8 cellular contexts compared by ENCODE assay signal in the genomic region with DNA sequence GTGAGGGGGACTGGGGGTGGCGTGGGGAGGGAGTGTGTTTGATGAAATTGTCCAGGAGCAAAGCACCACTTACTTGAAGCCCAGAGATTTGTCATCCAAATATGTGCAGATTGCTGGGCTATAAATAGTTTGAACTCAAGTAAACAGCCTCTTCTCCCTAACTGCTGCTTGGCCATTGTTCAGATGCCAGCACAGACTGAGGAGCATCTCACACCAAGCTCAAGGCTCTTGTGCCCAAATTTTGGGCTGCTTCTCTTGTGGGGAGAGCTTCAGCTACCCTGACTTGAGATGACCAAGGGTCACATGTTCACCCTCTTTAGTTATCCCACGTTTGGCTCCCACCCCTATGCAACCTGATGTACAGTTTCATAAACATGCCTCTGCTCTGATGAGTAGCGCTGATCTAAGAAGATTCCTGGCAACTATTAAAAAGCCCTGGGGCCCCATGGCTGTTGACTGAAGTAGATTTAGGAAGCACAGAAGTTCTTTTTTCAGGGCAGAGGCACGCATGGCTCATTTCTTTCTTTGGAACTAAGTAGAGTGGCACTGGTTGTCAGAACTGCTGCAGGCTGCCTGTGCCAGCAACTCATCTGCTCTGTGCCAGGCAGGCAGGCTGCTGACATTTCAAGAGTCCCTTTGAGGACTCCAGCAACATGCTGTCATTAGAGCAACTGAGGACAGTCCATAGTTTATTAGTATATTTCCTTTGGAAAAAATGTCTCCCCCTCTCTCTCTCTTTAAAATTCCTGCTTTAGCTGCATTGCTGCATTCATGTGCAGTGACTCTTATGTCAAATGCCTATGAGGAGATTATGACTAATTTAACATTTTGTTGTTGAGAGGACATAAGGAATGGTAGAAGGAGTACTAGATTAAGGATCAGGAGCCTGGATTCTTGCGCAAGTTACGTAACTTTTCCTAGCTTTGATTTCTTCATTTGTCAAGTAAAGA. TPM values are rescaled to one million over a fixed set of nuclear protein-coding genes. Genes with fewer than 3 reads are reported as not detected.
DNase-seq lines count a peak whose midpoint lies in the region; ATAC-seq and TF ChIP-seq lines count a peak whose summit lies in the region.

No MANE protein-coding gene starts in this region.

- TF ChIP-seq POLR2A in gastroesophageal sphincter (IDR thresholded peaks at IDR 0.05) (no peak), prostate gland (IDR thresholded peaks at IDR 0.05) (no peak)

- H3K27ac ChIP-seq in SK-N-SH (ENCODE audit: low read depth in 2 of 2, low read length in 1 of 2) (peak overlapping the region; percentile 83 to 97), gastroesophageal sphincter (peak overlapping the region; percentile 86 to 95 (median 88)), prostate gland (peak overlapping the region; percentile 56 to 70)

- no peaks in the 10 kb centered on the region for H3K9me2 ChIP-seq in SK-N-SH

- H3K4me1 ChIP-seq in SK-N-SH (ENCODE audit: control insufficient read depth in 1 of 2, insufficient read depth in 2 of 2, low read depth in 1 of 2, low read length in 1 of 2) (peaks cover 14 to 26% of the 10 kb centered on the region in 2 experiments; a peak in 3 of 4 replicates), gastroesophageal sphincter (peaks cover 12 to 66% (median 27%) of the 10 kb centered on the region in 3 donors), prostate gland (replicated peaks) (no peaks in the 10 kb centered on the region)

- H3K36me3 Mint-ChIP-seq in activated CD8-positive, alpha-beta T cell treated with anti-CD3 and anti-CD28 coated beads, Interleukin-2, amount 10 ng/mL, durations not matched to agents 7 days and 5 days (ENCODE audit: low read depth): no peaks in the 10 kb centered on the region

- H3K79me2 ChIP-seq in SK-N-SH (ENCODE audit: insufficient read depth): peaks cover 37% of the 10 kb centered on the region

- H3K4me3 Mint-ChIP-seq in activated CD8-positive, alpha-beta T cell treated with anti-CD3 and anti-CD28 coated beads, Interleukin-2, amount 10 ng/mL, durations not matched to agents 7 days and 5 days: no peak overlapping the region

- no peak overlapping the region for H3K27ac Mint-ChIP-seq in activated CD8-positive, alpha-beta T cell treated with anti-CD3 and anti-CD28 coated beads, Interleukin-2, amount 10 ng/mL, durations not matched to agents 7 days and 5 days

- peaks cover 25% of the 10 kb centered on the region for H3K4me1 Mint-ChIP-seq in activated CD8-positive, alpha-beta T cell treated with anti-CD3 and anti-CD28 coated beads, Interleukin-2, amount 10 ng/mL, durations not matched to agents 7 days and 5 days (ENCODE audit: low read depth)

- H3K9me3 ChIP-seq in SK-N-SH: no peaks in the 10 kb centered on the region
- no peaks in the 10 kb centered on the region for H3K9me3 ChIP-seq in gastroesophageal sphincter
- H3K9me3 ChIP-seq in prostate gland: no peaks in the 10 kb centered on the region

- intact Hi-C loops in prostate gland (cut with DNase I): no loop called here

- no peaks in the 10 kb centered on the region for H3K36me3 ChIP-seq in SK-N-SH (replicated peaks in 1 of 2; ENCODE audit: control insufficient read depth in 1 of 2, insufficient read depth in 2 of 2, low read length in 1 of 2)
- H3K36me3 ChIP-seq in gastroesophageal sphincter: no peaks in the 10 kb centered on the region
- no peaks in the 10 kb centered on the region for H3K36me3 ChIP-seq in prostate gland

- ATAC-seq in gastroesophageal sphincter (peak; percentile 77), HG03521 (IDR thresholded peaks at IDR 0.05; ENCODE audit: unreplicated experiment) (no peak)
- no peak for ATAC-seq in activated CD8-positive, alpha-beta T cell treated with anti-CD3 and anti-CD28 coated beads, Interleukin-2, amount 10 ng/mL, durations not matched to agents 7 days and 5 days

- H3K27me3 ChIP-seq in SK-N-SH (ENCODE audit: insufficient read depth) (no peaks in the 10 kb centered on the region), gastroesophageal sphincter (no peaks in the 10 kb centered on the region), prostate gland (replicated peaks; ENCODE audit: insufficient read depth) (no peaks in the 10 kb centered on the region)

- no peaks in the 10 kb centered on the region for H3K27me3 Mint-ChIP-seq in activated CD8-positive, alpha-beta T cell treated with anti-CD3 and anti-CD28 coated beads, Interleukin-2, amount 10 ng/mL, durations not matched to agents 7 days and 5 days (ENCODE audit: low read depth)

- TF ChIP-seq RAD21 in SK-N-SH (IDR thresholded peaks at IDR 0.05; ENCODE audit: low read length): no peak

- POLR2A ChIA-PET in SK-N-SH (lab: Yijun Ruan, JAX): no interaction called here
- POLR2A ChIA-PET in activated CD8-positive, alpha-beta T cell treated with anti-CD3 and anti-CD28 coated beads, Interleukin-2, amount 10 ng/mL, durations not matched to agents 7 days and 5 days (lab: Charles Lee): no interaction called here

- no peak overlapping the region for H2AFZ ChIP-seq in SK-N-SH (ENCODE audit: low read depth)

- TF ChIP-seq EP300 in SK-N-SH (IDR thresholded peaks at IDR 0.05; ENCODE audit: borderline replicate concordance in 1 of 2, low read depth in 1 of 2, low read length in 1 of 2) (peak in 1 of 2 experiments; percentile 34; a peak in 1 of 4 replicates), gastroesophageal sphincter (IDR thresholded peaks at IDR 0.05) (no peak)

- H3K9me3 Mint-ChIP-seq in activated CD8-positive, alpha-beta T cell treated with anti-CD3 and anti-CD28 coated beads, Interleukin-2, amount 10 ng/mL, durations not matched to agents 7 days and 5 days (ENCODE audit: insufficient read depth): no peaks in the 10 kb centered on the region

- H3K4me2 ChIP-seq in SK-N-SH: peak overlapping the region; percentile 65

- no peaks in the 10 kb centered on the region for H4K20me1 ChIP-seq in SK-N-SH (ENCODE audit: insufficient read depth)

- DNase-seq in DMS 273 (lab: John Stamatoyannopoulos, UW; ENCODE audit: unreplicated experiment): peak; percentile 74
- DNase-seq in SK-N-SH: no peak
- peak; percentile 50 for DNase-seq in prostate gland (ENCODE audit: low spot score)
- no peak for DNase-seq in activated CD8-positive, alpha-beta T cell treated with anti-CD3 and anti-CD28 coated beads, Interleukin-2, amount 10 ng/mL, durations not matched to agents 7 days and 5 days
- no peak for DNase-seq in NCI-H1092 (lab: John Stamatoyannopoulos, UW)
- DNase-seq in GM20000 (ENCODE audit: low spot score): no peak

- H3K4me3 ChIP-seq in SK-N-SH (ENCODE audit: low read depth in 2 of 2, low read length in 1 of 2) (peak overlapping the region; percentile 9 to 39; a peak in 3 of 4 replicates), gastroesophageal sphincter (peak overlapping the region in 1 of 2 donors; percentile 13), prostate gland (no peak overlapping the region)

- H3K9ac ChIP-seq in SK-N-SH: peak overlapping the region; percentile 79

- H3F3A ChIP-seq in SK-N-SH (replicated peaks; ENCODE audit: insufficient read depth): peaks cover 29% of the 10 kb centered on the region

- no peak for TF ChIP-seq CTCF in SK-N-SH (IDR thresholded peaks at IDR 0.05)
- TF ChIP-seq CTCF in gastroesophageal sphincter (IDR thresholded peaks at IDR 0.05): no peak
- no peak for TF ChIP-seq CTCF in prostate gland (IDR thresholded peaks at IDR 0.05)
- TF ChIP-seq CTCF in GM20000 (IDR thresholded peaks at IDR 0.05; ENCODE audit: extremely low read depth, missing control alignments): no peak

- CTCF ChIA-PET in SK-N-SH (lab: Yijun Ruan, JAX): interaction anchor here (0.7 to 1.0 kb wide), 2 partner anchors 57 to 59 kb away, joined by 3 read pairs; no protein-coding TSS in a partner anchor
- CTCF ChIA-PET in activated CD8-positive, alpha-beta T cell treated with anti-CD3 and anti-CD28 coated beads, Interleukin-2, amount 10 ng/mL, durations not matched to agents 7 days and 5 days (lab: Charles Lee): interaction anchor here (1.0 to 1.4 kb wide), 2 partner anchors 38 to 110 kb away, joined by 3 to 5 read pairs; no protein-coding TSS in a partner anchor

- 8% methylated on average over 6 of the region's 6 CpGs for WGBS in SK-N-SH (ENCODE audit: low lambda C conversion rate)
- WGBS in gastroesophageal sphincter (ENCODE audit: low coverage in 1 of 2), 2 donors: 9 to 33% methylated on average over 4 to 6 of the region's 6 CpGs
- WGBS in prostate gland: 26% methylated on average over 6 of the region's 6 CpGs

TF ChIP-seq in SK-N-SH, 30 proteins besides CTCF, POLR2A, EP300 and RAD21 (continues in another document):
- TF ChIP-seq FOSL2 (IDR thresholded peaks at IDR 0.05; ENCODE audit: borderline replicate concordance, low read depth) (peak; percentile 91), MEF2A (IDR thresholded peaks at IDR 0.05; ENCODE audit: borderline replicate concordance, low read depth) (peak; percentile 92), MXI1 (IDR thresholded peaks at IDR 0.05; ENCODE audit: low read depth, low read length) (peak; percentile 74), NFIC (IDR thresholded peaks at IDR 0.05; ENCODE audit: borderline replicate concordance) (peak; percentile 53), RXRA (IDR thresholded peaks at IDR 0.05; ENCODE audit: borderline replicate concordance, low read depth) (0 out of 2 replicates have a peak, but pooled peaks have one; percentile 29), YY1 (IDR thresholded peaks at IDR 0.05; ENCODE audit: low read depth) (0 out of 2 replicates have a peak, but pooled peaks have one; percentile 17)
- TF ChIP-seq, protein P1, sequence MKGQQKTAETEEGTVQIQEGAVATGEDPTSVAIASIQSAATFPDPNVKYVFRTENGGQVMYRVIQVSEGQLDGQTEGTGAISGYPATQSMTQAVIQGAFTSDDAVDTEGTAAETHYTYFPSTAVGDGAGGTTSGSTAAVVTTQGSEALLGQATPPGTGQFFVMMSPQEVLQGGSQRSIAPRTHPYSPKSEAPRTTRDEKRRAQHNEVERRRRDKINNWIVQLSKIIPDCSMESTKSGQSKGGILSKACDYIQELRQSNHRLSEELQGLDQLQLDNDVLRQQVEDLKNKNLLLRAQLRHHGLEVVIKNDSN (IDR thresholded peaks at IDR 0.05; ENCODE audit: borderline replicate concordance, low read depth): no peak; the same call in 1 of the 2 replicates

RNA-seq across cellular contexts. Expression of a gene that starts 9.6 kb away (rescaled TPM):
- 63.9 and 92.9 TPM in 2 replicates for polyA plus RNA-seq in SK-N-SH (2012; rRNA removed)
- 67.5 and 78.6 TPM in 2 replicates for polyA plus RNA-seq in SK-N-SH (2012; cell fraction: cytosol; rRNA removed)
- 29.9 and 37.7 TPM in 2 replicates for polyA plus RNA-seq in SK-N-SH (2012; cell fraction: nucleus; rRNA removed)
- total RNA-seq in gastroesophageal sphincter (100 to 1,000 TPM; 241 to 418 (median 291) TPM), prostate gland (10 to 100 TPM; 60.9 to 81.1 TPM)
- total RNA-seq in activated CD8-positive, alpha-beta T cell treated with anti-CD3 and anti-CD28 coated beads, Interleukin-2, amount 10 ng/mL, durations not matched to agents 7 days and 5 days: 1 to 10 TPM; 2.1 to 2.2 TPM

RNA-seq across cellular contexts. Expression of a gene that starts 51.0 kb away (rescaled TPM):
- polyA plus RNA-seq in SK-N-SH (2012; rRNA removed): 105 and 173 TPM in 2 replicates
- 101 and 124 TPM in 2 replicates for polyA plus RNA-seq in SK-N-SH (2012; cell fraction: cytosol; rRNA removed)
- polyA plus RNA-seq in SK-N-SH (2012; cell fraction: nucleus; rRNA removed): 71.6 and 109 TPM in 2 replicates
- total RNA-seq in gastroesophageal sphincter (100 to 1,000 TPM; 119 to 140 (median 131) TPM), prostate gland (100 to 1,000 TPM in 1 of 2 donors, 10 to 100 TPM in 1; 89.1 to 141 TPM)
- total RNA-seq in activated CD8-positive, alpha-beta T cell treated with anti-CD3 and anti-CD28 coated beads, Interleukin-2, amount 10 ng/mL, durations not matched to agents 7 days and 5 days: 10 to 100 TPM; 56.3 to 57.8 TPM

Comparison
In these comparisons a context has a peak if more than half of its experiments do, and no peak if none do; other contexts are left out.
1. DNase-seq: peak in DMS 273 (single experiment) and prostate gland (single experiment); none in SK-N-SH (single experiment), activated CD8-positive, alpha-beta T cell treated with anti-CD3 and anti-CD28 coated beads, Interleukin-2, amount 10 ng/mL, durations not matched to agents 7 days and 5 days (single experiment), NCI-H1092 (single experiment) and GM20000 (single experiment).
2. H3K4me3 ChIP-seq: peak in SK-N-SH (2 of 2); none in prostate gland (0 of 2).
3. RNA of a gene that starts 9.6 kb away (total RNA-seq): 241 to 418 TPM in gastroesophageal sphincter and 60.9 to 81.1 TPM in prostate gland; 2.1 to 2.2 TPM in activated CD8-positive, alpha-beta T cell treated with anti-CD3 and anti-CD28 coated beads, Interleukin-2, amount 10 ng/mL, durations not matched to agents 7 days and 5 days; every median in the first group is over 10 times any median in the second.
4. Peak in every context shown above with its lines, with median percentiles within 50 percentile points of each other: H3K27ac ChIP-seq.